In the genomic region with DNA sequence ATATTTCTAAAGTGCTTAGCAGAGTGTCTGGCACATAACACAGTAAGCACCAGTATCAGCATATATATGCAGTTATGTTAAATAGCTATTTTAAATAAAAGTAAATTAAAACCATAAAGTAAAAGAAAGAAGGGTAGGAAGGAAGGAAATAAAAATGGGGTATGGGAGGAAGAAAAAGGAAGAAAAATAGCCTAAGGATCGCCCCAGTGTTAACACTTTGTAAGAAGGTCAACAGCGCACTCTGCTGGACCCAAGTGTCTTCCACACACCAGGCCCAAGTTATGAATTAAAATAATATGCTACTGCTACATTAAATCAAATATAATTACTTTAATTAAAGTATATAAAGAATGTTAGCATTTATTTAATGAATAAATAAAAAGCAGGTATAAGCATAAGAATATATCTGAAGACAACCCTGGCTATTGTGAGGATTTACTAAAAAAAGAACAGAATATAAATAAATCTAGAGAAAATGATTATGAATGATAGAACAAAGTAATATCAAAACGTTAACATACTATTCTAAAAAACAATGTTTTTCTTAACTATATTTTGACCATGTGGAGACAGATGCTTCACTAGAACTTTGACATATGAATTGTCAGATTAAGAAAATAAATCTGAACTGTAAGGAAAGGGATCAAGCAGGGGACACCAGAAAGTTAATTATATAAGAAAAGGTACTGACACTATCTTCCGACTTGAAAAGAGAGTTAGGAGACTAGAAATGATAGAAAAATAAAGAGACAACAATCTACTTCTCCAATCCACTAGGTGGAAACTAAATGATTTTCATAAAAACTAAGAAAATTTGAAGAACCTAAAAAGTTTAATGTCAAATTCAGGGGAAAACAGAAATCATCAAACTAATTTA, we compare ENCODE assay signal across 1 cellular context.
TF ChIP-seq lines count a peak whose summit lies in the region.

No MANE protein-coding gene starts in this region.

TF ChIP-seq in IMR-90, 13 proteins besides CTCF, POLR2A, EP300 and RAD21:
- no peak for TF ChIP-seq CHD1 (IDR thresholded peaks at IDR 0.05; ENCODE audit: low read depth, low read length)
- peak; percentile 95 for TF ChIP-seq SMC3 (IDR thresholded peaks at IDR 0.05; ENCODE audit: low read depth, low read length)
- no peak for TF ChIP-seq CEBPB (IDR thresholded peaks at IDR 0.05; ENCODE audit: low read depth, low read length)
- TF ChIP-seq, protein P1, sequence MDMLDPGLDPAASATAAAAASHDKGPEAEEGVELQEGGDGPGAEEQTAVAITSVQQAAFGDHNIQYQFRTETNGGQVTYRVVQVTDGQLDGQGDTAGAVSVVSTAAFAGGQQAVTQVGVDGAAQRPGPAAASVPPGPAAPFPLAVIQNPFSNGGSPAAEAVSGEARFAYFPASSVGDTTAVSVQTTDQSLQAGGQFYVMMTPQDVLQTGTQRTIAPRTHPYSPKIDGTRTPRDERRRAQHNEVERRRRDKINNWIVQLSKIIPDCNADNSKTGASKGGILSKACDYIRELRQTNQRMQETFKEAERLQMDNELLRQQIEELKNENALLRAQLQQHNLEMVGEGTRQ (IDR thresholded peaks at IDR 0.05; ENCODE audit: low read depth, low read length): no peak
